ENCODE assay signal across 4 cellular contexts in genomic region chr1:219949227-219949626, GRCh38. TPM values are rescaled to one million over a fixed set of nuclear protein-coding genes. Genes with fewer than 3 reads are reported as not detected.
"Had no signal": no experiment of that assay in that cellular context is flagged by ENCODE, and none has a peak within 500 bp of the region (broad histone marks: within the 10 kb centered on the region; RNA-seq: fewer than 3 reads in every experiment).

No MANE protein-coding gene starts in this region.

RNA-seq across cellular contexts. Expression of gene SLC30A10, which starts 20.9 kb away (rescaled TPM):
- total RNA-seq: LHCN-M2, M059J, MCF 10A, NCI-H460 had no signal
